21 cellular contexts compared by ENCODE assay signal in genomic region chr4:1368421-1369090, GRCh38. TPM values are rescaled to one million over a fixed set of nuclear protein-coding genes. Genes with fewer than 3 reads are reported as not detected.
DNase-seq lines count a peak whose midpoint lies in the region; ATAC-seq and TF ChIP-seq lines count a peak whose summit lies in the region.
"Had no signal": no experiment of that assay in that cellular context is flagged by ENCODE, and none has a peak within 500 bp of the region (broad histone marks: within the 10 kb centered on the region; RNA-seq: fewer than 3 reads in every experiment).

No MANE protein-coding gene starts in this region.

- no peaks in the 10 kb centered on the region for H3K79me2 ChIP-seq in GM23338 (replicated peaks; ENCODE audit: insufficient read depth)

- H3K4me3 Mint-ChIP-seq in GM23338 = no peak overlapping the region

- H3K36me3 ChIP-seq in GM23338 (ENCODE audit: insufficient read depth) = no peaks in the 10 kb centered on the region
- peaks cover 6 to 26% of the 10 kb centered on the region in 2 donors for H3K36me3 ChIP-seq in neuronal stem cell (replicated peaks in 1 of 2; ENCODE audit: control insufficient read depth in 2 of 2, insufficient read depth in 2 of 2, low read length in 2 of 2)

- peak overlapping the region; percentile 54 for H3K9ac ChIP-seq in neuronal stem cell (ENCODE audit: low read depth, low read length, poor library complexity)

- H2AK5ac ChIP-seq in neuronal stem cell (ENCODE audit: low read depth, low read length) = peak overlapping the region; percentile 61

- H3K4me1 Mint-ChIP-seq in GM23338 = no peaks in the 10 kb centered on the region; the same call in 2 of the 3 replicates

- H3K27ac ChIP-seq in GM23338 (ENCODE audit: low read depth) (no peak overlapping the region), neuronal stem cell (replicated peaks; ENCODE audit: low read length) (no peak overlapping the region)
- H3K27ac ChIP-seq: coronary artery, PC-9 had no signal

- peak in 1 of 2 experiments; percentile 52; a peak in 1 of 4 replicates for TF ChIP-seq CTCF in GM23338 (conservative IDR thresholded peaks at IDR 0.05; ENCODE audit: low read depth in 2 of 2)

- H2BK12ac ChIP-seq in neuronal stem cell (ENCODE audit: low read length) = no peak overlapping the region

- no peaks in the 10 kb centered on the region for H3K4me1 ChIP-seq in GM23338 (ENCODE audit: insufficient read depth)
- H3K4me1 ChIP-seq in neuronal stem cell (ENCODE audit: control insufficient read depth in 2 of 2, insufficient read depth in 1 of 2, low read depth in 1 of 2, low read length in 2 of 2) = no peaks in the 10 kb centered on the region

- peaks cover 6% of the 10 kb centered on the region for H3K27me3 Mint-ChIP-seq in GM23338 (ENCODE audit: insufficient read depth, low read depth, poor library complexity)

- no CpG with 5 or more reads among the region's 24 CpGs for WGBS in neuronal stem cell (ENCODE audit: extremely low coverage in 2 of 2, insufficient read length in 2 of 2, insufficient replicate concordance in 1 of 2), 2 donors

- H3K79me1 ChIP-seq in neuronal stem cell (ENCODE audit: low read depth, low read length) = peaks cover 3% of the 10 kb centered on the region

- H3K18ac ChIP-seq in neuronal stem cell (ENCODE audit: low read length) = peak overlapping the region; percentile 67

- H3K4me3 ChIP-seq in GM23338 = no peak overlapping the region
- H3K4me3 ChIP-seq in neuronal stem cell (ENCODE audit: low read length in 2 of 2) = no peak overlapping the region
- H3K4me3 ChIP-seq: coronary artery, GM12878, PC-9 had no signal

- H3K4me2 ChIP-seq in GM23338 (no peak overlapping the region), neuronal stem cell (ENCODE audit: insufficient read depth, low read length, poor library complexity, severe bottlenecking) (no peak overlapping the region)
- H3K4me2 ChIP-seq: PC-9 had no signal

- H3K14ac ChIP-seq in neuronal stem cell (ENCODE audit: low read length) = peak overlapping the region; percentile 75

- H3K36me3 Mint-ChIP-seq in GM23338 (ENCODE audit: low read depth) = peaks cover 3% of the 10 kb centered on the region; the same call in 2 of the 3 replicates

- H4K20me1 ChIP-seq in GM23338 (replicated peaks; ENCODE audit: insufficient read depth) = no peaks in the 10 kb centered on the region; the same call in 1 of the 2 replicates

- no peaks in the 10 kb centered on the region for H3K9me2 ChIP-seq in GM23338 (ENCODE audit: insufficient read depth)

- no peak overlapping the region for H4K91ac ChIP-seq in neuronal stem cell (ENCODE audit: low read depth, low read length, poor library complexity)

- peak overlapping the region; percentile 10 for H2BK15ac ChIP-seq in neuronal stem cell (ENCODE audit: low read length)

- no peak overlapping the region for H3K27ac Mint-ChIP-seq in GM23338

- DNase-seq in COLO668 (lab: John Stamatoyannopoulos, UW; ENCODE audit: unreplicated experiment) (peak; percentile 8), GM23338 (ENCODE audit: low spot score) (peak; percentile 60), cardiac septum (ENCODE audit: low spot score) (peak; percentile 71), neuronal stem cell (ENCODE audit: low spot score) (no peak), pons (ENCODE audit: low spot score) (no peak), cerebellum (ENCODE audit: low spot score) (no peak)
- DNase-seq: activated CD8-positive, alpha-beta memory T cell treated with anti-CD3 and anti-CD28 coated beads, Interleukin-2, amount 50 U/mL, for 4 hours; foreskin fibroblast; GDM1; NCI-H1105 treated with DMSO at 0.1 percent for 48 hours; NCI-H2107; NCI-H526 treated with DMSO at 0.1 percent for 48 hours; PC-9; stimulated activated CD4-positive, alpha-beta T cell treated with anti-CD3 and anti-CD28 coated beads, Interleukin-4, amount 100 ng/mL, for 4 hours had no signal

- ATAC-seq in GM23338 = peak; percentile 81
- no peak for ATAC-seq in esophagus mucosa
- ATAC-seq: GM12878 had no signal

- no peak overlapping the region for H2AFZ ChIP-seq in GM23338
- H2AFZ ChIP-seq in neuronal stem cell (ENCODE audit: low read length) = no peak overlapping the region
- H2AFZ ChIP-seq: PC-9 had no signal

- H3K27me3 ChIP-seq in GM23338 (ENCODE audit: insufficient read depth) (no peaks in the 10 kb centered on the region), neuronal stem cell (ENCODE audit: control insufficient read depth in 3 of 3, insufficient read depth in 3 of 3, low read depth in 1 of 3, low read length in 3 of 3) (no peaks in the 10 kb centered on the region)

- peak overlapping the region; percentile 77 for H3K23ac ChIP-seq in neuronal stem cell (ENCODE audit: low read depth, low read length, poor library complexity)

- no peaks in the 10 kb centered on the region; the same call in 2 of the 3 replicates for H3K9me3 Mint-ChIP-seq in GM23338

- no peaks in the 10 kb centered on the region for H3F3A ChIP-seq in GM23338 (replicated peaks; ENCODE audit: low read depth)

- no peak overlapping the region for H3K4ac ChIP-seq in neuronal stem cell (ENCODE audit: low read length)

- H2BK120ac ChIP-seq in neuronal stem cell (ENCODE audit: low read depth, low read length) = no peak overlapping the region

- peaks cover 0 to 2% of the 10 kb centered on the region in 2 donors for H3K9me3 ChIP-seq in neuronal stem cell (replicated peaks in 1 of 2; ENCODE audit: control insufficient read depth in 2 of 2, insufficient read depth in 1 of 2, low read depth in 1 of 2, low read length in 2 of 2)

- H2BK5ac ChIP-seq in neuronal stem cell (ENCODE audit: low read length) = no peak overlapping the region

- H4K8ac ChIP-seq in neuronal stem cell (ENCODE audit: low read depth, low read length) = no peak overlapping the region

- intact Hi-C loops in cardiac septum (cut with DNase I) = no loop called here

TF ChIP-seq in GM23338, 12 proteins besides CTCF, POLR2A, EP300 and RAD21:
- TF ChIP-seq STAT1 (IDR thresholded peaks at IDR 0.05; ENCODE audit: unreplicated experiment) = no peak
- no peak for TF ChIP-seq NANOG (IDR thresholded peaks at IDR 0.05; ENCODE audit: borderline replicate concordance)
- no peak for TF ChIP-seq CREB1 (CRISPR knock-in tag; IDR thresholded peaks at IDR 0.05; ENCODE audit: low read depth)

RNA-seq across cellular contexts. Expression of gene UVSSA, which starts 21.5 kb away (rescaled TPM):
- total RNA-seq in GM23338 (2014; rRNA removed; shearing (Covaris generic)) = 11.8 and 27.7 TPM in 2 replicates
- 5.9 and 6.5 TPM in 2 replicates for polyA plus RNA-seq in GM23338 (2016; fragmentation: Nextera tagmentation; extraction: Ambion mirVana)
- 10.4 TPM for total RNA-seq in cardiac septum
- 8.6 TPM for polyA plus RNA-seq in neuronal stem cell (2013, experiment 1 of 2)
- polyA plus RNA-seq in neuronal stem cell (2013, experiment 2 of 2) = 8.7 TPM
- total RNA-seq in esophagus mucosa = 11.0 TPM
- 14.8 TPM for total RNA-seq in cerebellum

RNA-seq across cellular contexts. Expression of gene NKX1-1, which starts 37.7 kb away (rescaled TPM):
- not detected in 2 replicates for total RNA-seq in GM23338 (2014; rRNA removed; shearing (Covaris generic))
- polyA plus RNA-seq in GM23338 (2016; fragmentation: Nextera tagmentation; extraction: Ambion mirVana) = not detected in 2 replicates
- not detected for total RNA-seq in cardiac septum
- polyA plus RNA-seq in neuronal stem cell (2013, experiment 1 of 2) = not detected
- polyA plus RNA-seq in neuronal stem cell (2013, experiment 2 of 2) = not detected
- total RNA-seq in esophagus mucosa = not detected
- total RNA-seq in cerebellum = not detected
- total RNA-seq: GM12878, HT1080, mucosa of gallbladder, PC-9, temporal lobe had no signal
- polyA plus RNA-seq: BJ, GM12878 had no signal

Comparison
In these comparisons a context has a peak if more than half of its experiments do, and no peak if none do; other contexts are left out.
1. DNase-seq: peak in COLO668 (single experiment), GM23338 (single experiment) and cardiac septum (single experiment); none in neuronal stem cell (single experiment), pons (single experiment) and cerebellum (single experiment).